21 cellular contexts compared by ENCODE assay signal in genomic region chr18:34033968-34034367, GRCh38.
"Had no signal": no experiment of that assay in that cellular context is flagged by ENCODE, and none has a peak within 500 bp of the region (broad histone marks: within the 10 kb centered on the region; RNA-seq: fewer than 3 reads in every experiment).

No MANE protein-coding gene starts in this region.

- H3K4me3 Mint-ChIP-seq: activated CD4-positive, alpha-beta T cell treated with anti-CD3 and anti-CD28 coated beads, Interleukin-2, amount 10 ng/mL, durations not matched to agents 24 days and 14 days; activated CD8-positive, alpha-beta T cell treated with anti-CD3 and anti-CD28 coated beads for 36 hours; immature natural killer cell; nephron; stimulated activated naive B cell treated with anti-CD40 and anti-IgM and Interleukin-4, amounts not matched to agents 10 μg/mL and 1 μg/mL and 100 μg/mL, for 72 hours had no signal

- H3K36me3 ChIP-seq: esophagus squamous epithelium, heart right ventricle, left ventricle myocardium inferior, sigmoid colon, tibial artery had no signal

- DNase-seq: activated CD4-positive, alpha-beta T cell treated with anti-CD3 and anti-CD28 coated beads, Interleukin-2, amount 10 ng/mL, durations not matched to agents 24 days and 14 days; activated CD8-positive, alpha-beta T cell treated with anti-CD3 and anti-CD28 coated beads for 36 hours; activated naive CD4-positive, alpha-beta T cell treated with Interleukin-2 at 50 U/mL for 16 hours; activated T-cell treated with anti-CD3 and anti-CD28 coated beads, Interleukin-2, amount 50 U/mL, for 1 hour; body of pancreas; dermis blood vessel endothelial cell; effector memory CD4-positive, alpha-beta T cell; esophagus squamous epithelium; heart right ventricle; immature natural killer cell; kidney glomerular epithelial cell; left ventricle myocardium inferior; mammary epithelial cell; midbrain; sigmoid colon; stimulated activated CD4-positive, alpha-beta T cell treated with anti-CD3 and anti-CD28 coated beads, Interleukin-4, amount 100 ng/mL, for 24 hours; stimulated activated naive B cell treated with anti-CD40 and anti-IgM and Interleukin-4, amounts not matched to agents 10 μg/mL and 1 μg/mL and 100 μg/mL, for 72 hours; tibial artery had no signal

- H3K4me1 ChIP-seq: body of pancreas, esophagus squamous epithelium, heart right ventricle, left ventricle myocardium inferior, parathyroid adenoma, tibial artery had no signal

- H3K27ac ChIP-seq: body of pancreas, esophagus squamous epithelium, heart right ventricle, left ventricle myocardium inferior, parathyroid adenoma, sigmoid colon, tibial artery had no signal

- H3K27ac Mint-ChIP-seq: activated CD4-positive, alpha-beta T cell treated with anti-CD3 and anti-CD28 coated beads, Interleukin-2, amount 10 ng/mL, durations not matched to agents 24 days and 14 days; activated CD8-positive, alpha-beta T cell treated with anti-CD3 and anti-CD28 coated beads for 36 hours; activated T-helper 2 cell treated with anti-CD3 and anti-CD28 coated beads, Interferon-gamma antibody, Interleukin-2, Interleukin-4, amounts not matched to agents 10 μg/mL and 5 μg/mL and 100 μg/mL, durations not matched to agents 14 hours and 24 hours and 36 hours; immature natural killer cell; nephron; stimulated activated naive B cell treated with anti-CD40 and anti-IgM and Interleukin-4, amounts not matched to agents 10 μg/mL and 1 μg/mL and 100 μg/mL, for 72 hours had no signal

- H3K9me3 Mint-ChIP-seq: activated CD4-positive, alpha-beta T cell treated with anti-CD3 and anti-CD28 coated beads, Interleukin-2, amount 10 ng/mL, durations not matched to agents 24 days and 14 days had no signal

- H3K9me3 ChIP-seq: body of pancreas, esophagus squamous epithelium, tibial artery had no signal

- H3K36me3 Mint-ChIP-seq: stimulated activated naive B cell treated with anti-CD40 and anti-IgM and Interleukin-4, amounts not matched to agents 10 μg/mL and 1 μg/mL and 100 μg/mL, for 72 hours had no signal

- ATAC-seq: activated CD8-positive, alpha-beta T cell treated with anti-CD3 and anti-CD28 coated beads for 36 hours; body of pancreas; heart right ventricle; stimulated activated naive B cell treated with anti-CD40 and anti-IgM and Interleukin-4, amounts not matched to agents 10 μg/mL and 1 μg/mL and 100 μg/mL, for 72 hours had no signal

- H3K27me3 Mint-ChIP-seq: activated CD4-positive, alpha-beta T cell treated with anti-CD3 and anti-CD28 coated beads, Interleukin-2, amount 10 ng/mL, durations not matched to agents 24 days and 14 days; activated CD8-positive, alpha-beta T cell treated with anti-CD3 and anti-CD28 coated beads for 36 hours; stimulated activated naive B cell treated with anti-CD40 and anti-IgM and Interleukin-4, amounts not matched to agents 10 μg/mL and 1 μg/mL and 100 μg/mL, for 72 hours had no signal

- H3K27me3 ChIP-seq: body of pancreas, esophagus squamous epithelium, heart right ventricle, sigmoid colon, tibial artery had no signal

- H3K4me3 ChIP-seq: body of pancreas, esophagus squamous epithelium, heart right ventricle, left ventricle myocardium inferior, sigmoid colon, tibial artery had no signal

- H3K4me1 Mint-ChIP-seq: activated CD4-positive, alpha-beta T cell treated with anti-CD3 and anti-CD28 coated beads, Interleukin-2, amount 10 ng/mL, durations not matched to agents 24 days and 14 days; immature natural killer cell; nephron; stimulated activated naive B cell treated with anti-CD40 and anti-IgM and Interleukin-4, amounts not matched to agents 10 μg/mL and 1 μg/mL and 100 μg/mL, for 72 hours had no signal
